In genomic region chr2:101820519-101820918, GRCh38 we compare ENCODE assay signal across 10 cellular contexts.
A peak's percentile ranks its signal among the peaks of the same experiment; 100 is the strongest.
DNase-seq lines count a peak whose midpoint lies in the region; ATAC-seq, FAIRE-seq and TF ChIP-seq lines count a peak whose summit lies in the region.
"Had no signal": no experiment of that assay in that cellular context is flagged by ENCODE, and none has a peak within 500 bp of the region (broad histone marks: within the 10 kb centered on the region; RNA-seq: fewer than 3 reads in every experiment).

No MANE protein-coding gene starts in this region.

- no peaks in the 10 kb centered on the region for H3K27me3 ChIP-seq in testis

- peaks cover 13% of the 10 kb centered on the region for H3K4me1 ChIP-seq in testis

- FAIRE-seq in H54 (lab: Jason Lieb, UNC): peak; percentile 89

- no peak for TF ChIP-seq CTCF in AG10803 (conservative IDR thresholded peaks at IDR 0.05; ENCODE audit: low read length)
- TF ChIP-seq CTCF in testis (IDR thresholded peaks at IDR 0.05): no peak

- TF ChIP-seq POLR2A in H54 (IDR thresholded peaks at IDR 0.05; ENCODE audit: low read depth, low read length): no peak
- TF ChIP-seq POLR2A in testis (IDR thresholded peaks at IDR 0.05): no peak

- H3K9me3 ChIP-seq in testis: no peaks in the 10 kb centered on the region

- no peaks in the 10 kb centered on the region for H3K36me3 ChIP-seq in testis (ENCODE audit: low read depth, missing control alignments)

- intact Hi-C loops in testis (cut with DNase I; ENCODE audit: low total_unique reads): loop anchor here (10.0 kb wide), 1 partner anchor 306 kb away; no protein-coding TSS in a partner anchor

- H3K27ac ChIP-seq in testis: no peak overlapping the region

- ATAC-seq in HG03565 (IDR thresholded peaks at IDR 0.05; ENCODE audit: unreplicated experiment): no peak
- no peak for ATAC-seq in GM18858 (IDR thresholded peaks at IDR 0.05; ENCODE audit: unreplicated experiment)

- no peak overlapping the region for H3K4me3 ChIP-seq in AG10803 (ENCODE audit: low read length)
- H3K4me3 ChIP-seq in testis: no peak overlapping the region

- 71 to 75% methylated on average over 4 of the region's 4 CpGs for WGBS in testis, 2 donors

- DNase-seq in AG10803 (ENCODE audit: low read depth) (peak; percentile 55), H54 (ENCODE audit: insufficient read length, low spot score) (no peak), amniotic epithelial cell (ENCODE audit: low read depth) (peak; percentile 85), kidney glomerular epithelial cell (lab: John Stamatoyannopoulos, UW) (peak; percentile 14), RPMI8226 (no peak), testis (no peak)
- DNase-seq: H7, NCI-H1105 had no signal

Comparison
In these comparisons a context has a peak if more than half of its experiments do, and no peak if none do; other contexts are left out.
1. DNase-seq: peak in AG10803 (single experiment), amniotic epithelial cell (single experiment) and kidney glomerular epithelial cell (single experiment); none in H54 (single experiment), RPMI8226 (single experiment) and testis (single experiment).